9 cellular contexts compared by ENCODE assay signal in the genomic region with DNA sequence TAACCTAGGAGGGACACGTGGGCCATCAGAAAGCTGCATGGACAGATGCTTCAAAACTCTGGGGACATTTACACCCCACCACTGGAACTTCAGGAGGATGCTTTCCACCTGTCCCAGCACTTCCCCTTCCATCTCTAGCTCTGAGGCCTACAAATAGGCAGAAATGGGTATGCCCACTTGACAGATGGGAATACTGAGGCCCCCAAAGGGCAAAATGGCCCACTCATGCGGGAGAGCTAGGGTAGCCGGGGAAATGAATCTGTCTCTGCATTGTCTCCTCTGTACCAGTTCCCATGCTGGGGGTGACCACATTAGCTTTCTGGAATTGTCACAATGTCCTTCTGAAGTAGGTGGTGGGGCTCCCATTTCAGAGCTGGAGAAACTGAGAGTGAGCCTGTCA.
"Had no signal": no experiment of that assay in that cellular context is flagged by ENCODE, and none has a peak within 500 bp of the region (broad histone marks: within the 10 kb centered on the region; RNA-seq: fewer than 3 reads in every experiment).

No MANE protein-coding gene starts in this region.

- H3K4me2 ChIP-seq: KMS-11 had no signal

- H3K27ac ChIP-seq: HL-60, KMS-11 had no signal

- H3K27ac Mint-ChIP-seq: HFFc6 had no signal

- H2AFZ ChIP-seq: GM23338 had no signal

- H3K36me3 ChIP-seq: HAP-1 had no signal

- H3K4me3 Mint-ChIP-seq: HFFc6 had no signal

- H3K4me3 ChIP-seq: GM23338, HAP-1 had no signal

- ATAC-seq: HCT116 had no signal

- DNase-seq: H7, HFFc6, IMR-90, KBM-7 had no signal

- H3K9ac ChIP-seq: KMS-11 had no signal

- H3K4me1 ChIP-seq: HAP-1 had no signal
